30 cellular contexts compared by ENCODE assay signal in genomic region chr6:134099770-134100169, GRCh38. TPM values are rescaled to one million over a fixed set of nuclear protein-coding genes. Genes with fewer than 3 reads are reported as not detected.
DNase-seq lines count a peak whose midpoint lies in the region; ATAC-seq, FAIRE-seq and TF ChIP-seq lines count a peak whose summit lies in the region.
"Had no signal": no experiment of that assay in that cellular context is flagged by ENCODE, and none has a peak within 500 bp of the region (broad histone marks: within the 10 kb centered on the region; RNA-seq: fewer than 3 reads in every experiment).

No MANE protein-coding gene starts in this region.

- POLR2A ChIA-PET in HepG2 (lab: Yijun Ruan, JAX), result no interaction called here

- no peaks in the 10 kb centered on the region for H4K20me1 ChIP-seq in HepG2 (ENCODE audit: insufficient read depth, low read length)
- H4K20me1 ChIP-seq: BLaER1 had no signal

- peaks cover 18 to 38% of the 10 kb centered on the region in 2 donors for H3K27me3 Mint-ChIP-seq in effector memory CD8-positive, alpha-beta T cell

- in situ Hi-C loops in HepG2 (cut with HindIII; ENCODE audit: extremely low pct_ligation_motif_present, low pct_unique_long_range_greater_than_20kb), result loop anchor here (5.0 to 10.0 kb wide), 3 partner anchors 177 to 535 kb away; no protein-coding TSS in a partner anchor

- ATAC-seq in HepG2 (no peak), right lobe of liver (no peak), GM18909 (IDR thresholded peaks at IDR 0.05; ENCODE audit: poor library complexity, unreplicated experiment) (no peak)
- ATAC-seq in effector memory CD8-positive, alpha-beta T cell (replicated peaks), result no peak
- ATAC-seq: GM12878 had no signal

- H3K36me3 Mint-ChIP-seq in effector memory CD8-positive, alpha-beta T cell (ENCODE audit: insufficient read depth), result no peaks in the 10 kb centered on the region
- H3K36me3 Mint-ChIP-seq: CD14-positive monocyte; CD4-positive, alpha-beta memory T cell; CD4-positive, CD25-positive, alpha-beta regulatory T cell had no signal

- H3K27ac ChIP-seq in HepG2 (ENCODE audit: extremely low read length, insufficient read depth, low read length) (no peak overlapping the region), right lobe of liver (no peak overlapping the region), esophagus muscularis mucosa (replicated peaks in 1 of 4) (no peak overlapping the region)
- H3K27ac ChIP-seq: BLaER1 had no signal

- DNase-seq in HepG2 (ENCODE audit: low spot score), result no peak
- no peak for DNase-seq in right lobe of liver
- DNase-seq in epithelial cell of esophagus (ENCODE audit: low read depth), result peak; percentile 41
- peak; percentile 26 for DNase-seq in esophagus muscularis mucosa (ENCODE audit: extremely low spot score)
- no peak for DNase-seq in effector memory CD8-positive, alpha-beta T cell
- DNase-seq in NCI-H128 (lab: John Stamatoyannopoulos, UW; ENCODE audit: unreplicated experiment), result no peak
- DNase-seq: 8988T; ACHN; BE2C; C1 segment of cervical spinal cord; CD4-positive, alpha-beta memory T cell; CD4-positive, CD25-positive, alpha-beta regulatory T cell; CD8-positive, alpha-beta memory T cell; COR-L47; DMS 273 treated with DMSO at 0.1 percent for 48 hours; DMS153; DMS53; DMS79; DND-41; EL; GDM1 had no signal

- CTCF ChIA-PET in HepG2 (lab: Yijun Ruan, JAX; ENCODE audit: low intra/inter-chr PET ratio, low total read pairs), result interaction anchor here (1.8 kb wide), 1 partner anchor 175 kb away, joined by 6 read pairs; no protein-coding TSS in a partner anchor

- no peak overlapping the region for H3K27ac Mint-ChIP-seq in effector memory CD8-positive, alpha-beta T cell
- H3K27ac Mint-ChIP-seq: CD14-positive monocyte; CD4-positive, alpha-beta memory T cell; CD4-positive, CD25-positive, alpha-beta regulatory T cell; CD8-positive, alpha-beta memory T cell had no signal

- no peaks in the 10 kb centered on the region for H3K79me2 ChIP-seq in HepG2 (ENCODE audit: insufficient read depth, low read length)

- TF ChIP-seq EP300 in HepG2 (IDR thresholded peaks at IDR 0.05; ENCODE audit: low read depth in 2 of 2, low read length in 2 of 2), result no peak
- no peak for TF ChIP-seq EP300 in HepG2 (CRISPR knock-in tag; IDR thresholded peaks at IDR 0.05; ENCODE audit: borderline replicate concordance)
- TF ChIP-seq EP300 in esophagus muscularis mucosa (IDR thresholded peaks at IDR 0.05), result no peak

- no peak overlapping the region for H3K4me3 Mint-ChIP-seq in effector memory CD8-positive, alpha-beta T cell
- H3K4me3 Mint-ChIP-seq: CD14-positive monocyte; CD4-positive, alpha-beta memory T cell; CD4-positive, CD25-positive, alpha-beta regulatory T cell; CD8-positive, alpha-beta memory T cell had no signal

- no peak for FAIRE-seq in HepG2 (lab: Jason Lieb, UNC)
- FAIRE-seq: A204.1, GM12878, GM12892, GM18507, GM19239 had no signal

- H3K4me3 ChIP-seq in HepG2 (replicated peaks in 1 of 3; ENCODE audit: insufficient read depth in 1 of 3, low read depth in 2 of 3, low read length in 3 of 3) (no peak overlapping the region), right lobe of liver (no peak overlapping the region), epithelial cell of esophagus (ENCODE audit: low read length) (no peak overlapping the region), esophagus muscularis mucosa (no peak overlapping the region)
- H3K4me3 ChIP-seq: BLaER1, GM12878 had no signal

- H3K9me3 ChIP-seq in HepG2 (ENCODE audit: low read length) (no peaks in the 10 kb centered on the region), right lobe of liver (no peaks in the 10 kb centered on the region), esophagus muscularis mucosa (no peaks in the 10 kb centered on the region)
- H3K9me3 ChIP-seq: BE2C, BLaER1 had no signal

- H2AFZ ChIP-seq in HepG2 (ENCODE audit: low read length), result no peak overlapping the region

- H3K4me1 Mint-ChIP-seq in effector memory CD8-positive, alpha-beta T cell (ENCODE audit: low read depth in 2 of 2), result no peaks in the 10 kb centered on the region
- H3K4me1 Mint-ChIP-seq: CD14-positive monocyte; CD4-positive, alpha-beta memory T cell; CD4-positive, CD25-positive, alpha-beta regulatory T cell; CD8-positive, alpha-beta memory T cell had no signal

- WGBS in HepG2 (ENCODE audit: low lambda C conversion rate), result 0% methylated on average over 1 of the region's 1 CpG
- WGBS in right lobe of liver (ENCODE audit: insufficient coverage, low coverage, low lambda C conversion rate, missing lambda C conversion rate), result 54% methylated on average over 1 of the region's 1 CpG
- 87% methylated on average over 1 of the region's 1 CpG for WGBS in esophagus muscularis mucosa

- intact Hi-C loops in HepG2 (cut with micrococcal nuclease; ENCODE audit: unreplicated experiment), result no loop called here
- intact Hi-C loops in right lobe of liver (cut with DNase I), result loop anchor here (10.0 kb wide), 1 partner anchor 175 kb away; no protein-coding TSS in a partner anchor
- intact Hi-C loops in esophagus muscularis mucosa (cut with DNase I), result loop anchor here (5.0 kb wide), 1 partner anchor 532 kb away; no protein-coding TSS in a partner anchor

- TF ChIP-seq CTCF in HepG2 (CRISPR knock-in tag; IDR thresholded peaks at IDR 0.05) (no peak), right lobe of liver (IDR thresholded peaks at IDR 0.05) (no peak), epithelial cell of esophagus (IDR thresholded peaks at IDR 0.05; ENCODE audit: insufficient read depth, low read depth, low read length, missing control alignments) (no peak), esophagus muscularis mucosa (IDR thresholded peaks at IDR 0.05) (no peak)

- H3K27me3 ChIP-seq in HepG2 (ENCODE audit: control insufficient read depth in 1 of 2, insufficient read depth in 2 of 2, low read length in 2 of 2) (0 out of 5 replicates have a peak, but pooled peaks cover 0 to 4% of the 10 kb centered on the region in 2 experiments), right lobe of liver (no peaks in the 10 kb centered on the region), esophagus muscularis mucosa (no peaks in the 10 kb centered on the region)
- H3K27me3 ChIP-seq: BE2C, BLaER1 had no signal

- TF ChIP-seq RAD21 in HepG2 (CRISPR knock-in tag; IDR thresholded peaks at IDR 0.05), result no peak

- no peaks in the 10 kb centered on the region for H3K4me1 ChIP-seq in HepG2 (ENCODE audit: insufficient read depth, low read length)
- H3K4me1 ChIP-seq in right lobe of liver, result no peaks in the 10 kb centered on the region
- H3K4me1 ChIP-seq in esophagus muscularis mucosa, result no peaks in the 10 kb centered on the region
- H3K4me1 ChIP-seq: BLaER1 had no signal

- H3K9me3 Mint-ChIP-seq in effector memory CD8-positive, alpha-beta T cell, result peaks cover 0 to 3% of the 10 kb centered on the region in 2 donors
- H3K9me3 Mint-ChIP-seq: CD14-positive monocyte; CD8-positive, alpha-beta memory T cell had no signal

- H3K4me2 ChIP-seq in HepG2 (ENCODE audit: low read depth, low read length), result no peak overlapping the region
- H3K4me2 ChIP-seq: BLaER1 had no signal

- TF ChIP-seq POLR2A in HepG2 (IDR thresholded peaks at IDR 0.05; ENCODE audit: insufficient read depth in 1 of 2, low read depth in 2 of 2, low read length in 2 of 2) (no peak), right lobe of liver (IDR thresholded peaks at IDR 0.05) (no peak), esophagus muscularis mucosa (IDR thresholded peaks at IDR 0.05; ENCODE audit: low read depth) (no peak)

- no peak overlapping the region for H3K9ac ChIP-seq in HepG2 (ENCODE audit: insufficient read depth, low read depth, low read length)
- H3K9ac ChIP-seq: BLaER1 had no signal

- BruUV-seq in HepG2 (replicated peaks; lab: Mats Ljungman, UMichigan), result no TSS peak

- H3K36me3 ChIP-seq in HepG2 (replicated peaks in 1 of 2; ENCODE audit: control insufficient read depth in 1 of 2, insufficient read depth in 2 of 2, low read length in 2 of 2), result no peaks in the 10 kb centered on the region
- no peaks in the 10 kb centered on the region for H3K36me3 ChIP-seq in right lobe of liver
- H3K36me3 ChIP-seq in esophagus muscularis mucosa, result no peaks in the 10 kb centered on the region
- H3K36me3 ChIP-seq: BE2C, BLaER1 had no signal

RNA-seq across cellular contexts. Expression of gene SLC2A12, which starts 47.3 kb away (rescaled TPM):
- total RNA-seq in HepG2 (2016; rRNA removed; fragmentation: Illumina TruSeq; extraction: Trizol) (0.04 TPM in 1 of 2 replicates, not detected in the other), right lobe of liver (1 to 10 TPM in 2 of 6 experiments, under 1 TPM in 4; 0.49 to 9.1 (median 0.68) TPM), esophagus muscularis mucosa (10 to 100 TPM; 23.2 to 50.7 (median 43.1) TPM)
- not detected in 2 replicates for total RNA-seq in HepG2 (2016; cell fraction: cytosol; rRNA removed; fragmentation: Illumina TruSeq; extraction: Trizol; ENCODE audit: low read depth)
- total RNA-seq in HepG2 (2016; cell fraction: insoluble cytoplasmic fraction; rRNA removed; fragmentation: Illumina TruSeq; extraction: Trizol), result 0.02 TPM in 1 of 2 replicates, not detected in the other
- not detected in 2 replicates for total RNA-seq in HepG2 (2016; cell fraction: membrane; rRNA removed; fragmentation: Illumina TruSeq; extraction: Trizol)
- total RNA-seq in HepG2 (2016; cell fraction: nucleus; rRNA removed; fragmentation: Illumina TruSeq; extraction: Trizol), result 0.09 TPM in 1 of 2 replicates, not detected in the other
- polyA plus RNA-seq in HepG2 (2011; rRNA removed), result 0.24 and 0.33 TPM in 2 replicates
- polyA plus RNA-seq in HepG2 (2011; cell fraction: cytosol; rRNA removed), result 0.20 and 0.24 TPM in 2 replicates
- polyA plus RNA-seq in HepG2 (2011; cell fraction: nucleus; rRNA removed), result 0.11 and 0.26 TPM in 2 replicates
- polyA plus RNA-seq in HepG2 (2012), result 0.24 and 0.43 TPM in 2 replicates
- not detected in 2 replicates for polyA plus RNA-seq in HepG2 (2016; cell fraction: cytosol; fragmentation: Illumina TruSeq; extraction: Trizol; ENCODE audit: low read depth)
- polyA plus RNA-seq in HepG2 (2016; cell fraction: insoluble cytoplasmic fraction; fragmentation: Illumina TruSeq; extraction: Trizol; ENCODE audit: low read depth), result not detected in 2 replicates
- polyA plus RNA-seq in HepG2 (2016; cell fraction: membrane; fragmentation: Illumina TruSeq; extraction: Trizol; ENCODE audit: low read depth), result not detected in 2 replicates
- polyA plus RNA-seq in HepG2 (2016; cell fraction: nucleus; fragmentation: Illumina TruSeq; extraction: Trizol; ENCODE audit: insufficient read depth, low read depth), result 0.10 TPM in 1 of 2 replicates, not detected in the other
- polyA minus RNA-seq in HepG2 (2011; rRNA and poly(A)+ RNA removed; ENCODE audit: low replicate concordance), result 0.42 TPM in 1 of 2 replicates, not detected in the other
- polyA minus RNA-seq in HepG2 (2011; cell fraction: cytosol; rRNA and poly(A)+ RNA removed), result 0.26 and 0.40 TPM in 2 replicates
- 0.39 and 0.87 TPM in 2 replicates for polyA minus RNA-seq in HepG2 (2011; cell fraction: nucleus; rRNA and poly(A)+ RNA removed)
- total RNA-seq: A673; CD4-positive, alpha-beta memory T cell; CD4-positive, CD25-positive, alpha-beta regulatory T cell; CD8-positive, alpha-beta memory T cell had no signal
- polyA plus RNA-seq: CD4-positive, alpha-beta memory T cell; CD8-positive, alpha-beta memory T cell had no signal

Comparison
In these comparisons a context has a peak if more than half of its experiments do, and no peak if none do; other contexts are left out.
1. DNase-seq: peak in epithelial cell of esophagus (single experiment) and esophagus muscularis mucosa (single experiment); none in HepG2 (single experiment), right lobe of liver (0 of 3), effector memory CD8-positive, alpha-beta T cell (0 of 3) and NCI-H128 (single experiment).